27 cellular contexts compared by ENCODE assay signal in the genomic region with DNA sequence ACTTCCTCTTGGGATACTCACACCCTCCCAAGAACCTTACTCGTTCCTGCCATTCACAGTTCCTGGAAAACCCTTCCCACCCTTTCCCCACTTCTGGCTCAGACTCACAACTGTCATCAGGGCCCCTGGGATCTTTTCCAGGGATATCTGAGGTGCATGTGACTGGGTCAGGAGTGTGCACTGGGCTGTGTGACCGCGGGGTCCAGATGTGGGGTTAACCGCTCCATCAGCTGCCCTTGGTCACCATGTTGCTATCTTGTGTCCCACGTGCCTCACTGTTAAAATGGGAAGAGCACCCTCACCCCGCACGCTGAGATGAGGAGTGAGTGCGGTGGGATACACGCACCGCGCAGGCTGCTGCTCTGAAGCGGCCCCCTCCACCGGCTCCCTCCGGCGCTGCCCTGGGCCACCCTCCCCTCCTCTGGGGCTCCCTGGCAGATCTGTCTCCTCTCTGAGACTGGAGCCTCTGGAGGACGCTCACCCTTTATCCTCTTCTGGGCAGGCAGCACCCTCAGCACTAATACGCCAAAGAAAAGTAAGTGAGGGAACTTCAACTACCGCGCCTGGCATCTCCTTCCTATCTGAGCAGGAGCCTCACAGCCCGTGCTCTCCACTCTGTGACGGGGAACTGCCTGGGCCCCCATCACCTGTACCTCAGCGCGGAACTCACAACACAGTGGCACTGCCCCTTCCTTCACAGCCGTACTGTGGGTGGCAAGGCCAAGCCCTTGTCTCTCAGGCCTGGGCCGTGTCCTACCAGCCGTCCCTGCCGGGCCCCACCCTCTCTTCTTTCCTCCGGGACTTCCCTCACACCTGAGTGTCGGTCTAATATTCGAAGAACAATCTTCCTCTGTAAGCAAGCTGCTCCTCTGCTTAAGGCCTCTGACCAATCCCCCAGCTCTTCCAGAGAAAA. TPM values are rescaled to one million over a fixed set of nuclear protein-coding genes. Genes with fewer than 3 reads are reported as not detected.
DNase-seq lines count a peak whose midpoint lies in the region; ATAC-seq and TF ChIP-seq lines count a peak whose summit lies in the region.
"Had no signal": no experiment of that assay in that cellular context is flagged by ENCODE, and none has a peak within 500 bp of the region (broad histone marks: within the 10 kb centered on the region; RNA-seq: fewer than 3 reads in every experiment).

No MANE protein-coding gene starts in this region.

- no peaks in the 10 kb centered on the region for H3K27me3 Mint-ChIP-seq in WTC11 (ENCODE audit: low read depth)
- H3K27me3 Mint-ChIP-seq in endodermal cell (ENCODE audit: insufficient read depth): peaks cover 46% of the 10 kb centered on the region
- H3K27me3 Mint-ChIP-seq: activated CD4-positive, alpha-beta memory T cell treated with anti-CD3 and anti-CD28 coated beads, Interleukin-2, amount 10 ng/mL, durations not matched to agents 7 days and 5 days had no signal

- H3K4me1 Mint-ChIP-seq in WTC11 (peaks cover 40% of the 10 kb centered on the region), endodermal cell (peaks cover 23% of the 10 kb centered on the region)
- H3K4me1 Mint-ChIP-seq: activated CD4-positive, alpha-beta memory T cell treated with anti-CD3 and anti-CD28 coated beads, Interleukin-2, amount 10 ng/mL, durations not matched to agents 7 days and 5 days; IgD-negative memory B cell; naive B cell had no signal

- TF ChIP-seq POLR2A in body of pancreas (IDR thresholded peaks at IDR 0.05): no peak

- H3K36me3 Mint-ChIP-seq in WTC11 (no peaks in the 10 kb centered on the region), endodermal cell (ENCODE audit: low read depth) (no peaks in the 10 kb centered on the region)
- H3K36me3 Mint-ChIP-seq: brain; CD8-positive, alpha-beta T cell; IgD-negative memory B cell; mesothelial cell of epicardium; naive B cell had no signal

- intact Hi-C loops in right cardiac atrium (cut with DNase I) (no loop called here), body of pancreas (cut with DNase I) (no loop called here)

- CTCF ChIA-PET in WTC11 (lab: Charles Lee): interaction anchor here (0.9 to 1.6 kb wide), 4 partner anchors 21 to 138 kb away, joined by 3 to 5 read pairs (median 4); no protein-coding TSS in a partner anchor

- ATAC-seq in WTC11 (no peak), right cardiac atrium (peak; percentile 21 to 27), body of pancreas (no peak)
- ATAC-seq: CD8-positive, alpha-beta T cell; GM12878 had no signal

- H3K9me3 ChIP-seq in endodermal cell (ENCODE audit: control insufficient read depth, low read length): no peaks in the 10 kb centered on the region
- H3K9me3 ChIP-seq in right cardiac atrium (ENCODE audit: control insufficient read depth, low read length): no peaks in the 10 kb centered on the region
- H3K9me3 ChIP-seq in body of pancreas: no peaks in the 10 kb centered on the region
- H3K9me3 ChIP-seq: BE2C had no signal

- H3K4me3 ChIP-seq in endodermal cell (ENCODE audit: low read length) (no peak overlapping the region), right cardiac atrium (ENCODE audit: low read length) (no peak overlapping the region), body of pancreas (no peak overlapping the region)
- H3K4me3 ChIP-seq: GM12878 had no signal

- no peak for TF ChIP-seq CTCF in WTC11 (IDR thresholded peaks at IDR 0.05)
- no peak for TF ChIP-seq CTCF in endodermal cell (conservative IDR thresholded peaks at IDR 0.05)
- no peak for TF ChIP-seq CTCF in body of pancreas (IDR thresholded peaks at IDR 0.05)

- no peaks in the 10 kb centered on the region for H3K36me3 ChIP-seq in endodermal cell (ENCODE audit: control insufficient read depth, insufficient read depth, low read length)
- H3K36me3 ChIP-seq in body of pancreas (replicated peaks in 1 of 2; ENCODE audit: insufficient read depth in 1 of 2, low read depth in 2 of 2): no peaks in the 10 kb centered on the region
- H3K36me3 ChIP-seq: BE2C had no signal

- 94 to 95% methylated on average over 23 to 30 of the region's 30 CpGs for WGBS in endodermal cell (ENCODE audit: insufficient coverage in 1 of 2, insufficient read length in 1 of 2), 2 experiments
- 82% methylated on average over 30 of the region's 30 CpGs for WGBS in right cardiac atrium
- 93 to 95% methylated on average over 21 to 30 of the region's 30 CpGs for WGBS in body of pancreas, 2 donors

- POLR2A ChIA-PET in WTC11 (lab: Charles Lee): no interaction called here

- no peaks in the 10 kb centered on the region for H3K4me1 ChIP-seq in endodermal cell (ENCODE audit: control insufficient read depth, insufficient read depth, low read length)
- H3K4me1 ChIP-seq in right cardiac atrium (ENCODE audit: control insufficient read depth, insufficient read depth, low read length): no peaks in the 10 kb centered on the region
- H3K4me1 ChIP-seq in body of pancreas: peaks cover 2% of the 10 kb centered on the region
- H3K4me1 ChIP-seq: BE2C had no signal

- H3K4me3 Mint-ChIP-seq in WTC11: no peak overlapping the region
- H3K4me3 Mint-ChIP-seq in endodermal cell: no peak overlapping the region
- H3K4me3 Mint-ChIP-seq: activated CD4-positive, alpha-beta memory T cell treated with anti-CD3 and anti-CD28 coated beads, Interleukin-2, amount 10 ng/mL, durations not matched to agents 7 days and 5 days; brain; CD8-positive, alpha-beta T cell; IgD-negative memory B cell; mesothelial cell of epicardium; naive B cell; T-helper 2 cell treated with Interferon-gamma antibody and Interleukin-4, amounts not matched to agents 5 μg/mL and 100 μg/mL, for 36 hours had no signal

- DNase-seq in WTC11 (ENCODE audit: low spot score): no peak
- DNase-seq in endodermal cell: peak; percentile 42
- DNase-seq in right cardiac atrium: no peak
- no peak for DNase-seq in body of pancreas
- DNase-seq in COLO668 (lab: John Stamatoyannopoulos, UW; ENCODE audit: unreplicated experiment): no peak
- DNase-seq in COLO829 (ENCODE audit: low spot score): no peak
- DNase-seq: activated CD4-positive, alpha-beta memory T cell treated with anti-CD3 and anti-CD28 coated beads, Interleukin-2, amount 10 ng/mL, durations not matched to agents 7 days and 5 days; activated CD8-positive, alpha-beta memory T cell treated with anti-CD3 and anti-CD28 coated beads, Interleukin-2, amount 50 U/mL, for 4 hours; activated naive CD4-positive, alpha-beta T cell; BE2C; CD8-positive, alpha-beta T cell; DMS153; naive B cell; NCI-H1436 treated with DMSO at 0.1 percent for 48 hours; NCI-H2081 treated with DMSO at 0.1 percent for 48 hours; NCI-H2227 treated with DMSO at 0.1 percent for 48 hours; NCI-H526 treated with DMSO at 0.1 percent for 48 hours; nucleus accumbens; stimulated activated naive CD4-positive, alpha-beta T cell had no signal

- H3K9ac ChIP-seq in endodermal cell (ENCODE audit: extremely low read depth, low read length, poor library complexity, severe bottlenecking): no peak overlapping the region

- H3K9me3 Mint-ChIP-seq in WTC11: no peaks in the 10 kb centered on the region
- no peaks in the 10 kb centered on the region for H3K9me3 Mint-ChIP-seq in endodermal cell
- H3K9me3 Mint-ChIP-seq: activated CD4-positive, alpha-beta memory T cell treated with anti-CD3 and anti-CD28 coated beads, Interleukin-2, amount 10 ng/mL, durations not matched to agents 7 days and 5 days; CD8-positive, alpha-beta T cell; mesothelial cell of epicardium; T-helper 2 cell treated with Interferon-gamma antibody and Interleukin-4, amounts not matched to agents 5 μg/mL and 100 μg/mL, for 36 hours had no signal

- no peaks in the 10 kb centered on the region for H3K27me3 ChIP-seq in endodermal cell (ENCODE audit: control insufficient read depth, insufficient read depth, low read length, poor library complexity, severe bottlenecking)
- no peaks in the 10 kb centered on the region for H3K27me3 ChIP-seq in right cardiac atrium (ENCODE audit: control insufficient read depth, insufficient read depth)
- no peaks in the 10 kb centered on the region for H3K27me3 ChIP-seq in body of pancreas

- no peak overlapping the region for H3K27ac ChIP-seq in endodermal cell (ENCODE audit: low read depth, low read length)
- peak overlapping the region; percentile 63 for H3K27ac ChIP-seq in right cardiac atrium (ENCODE audit: low read length)
- peak overlapping the region; percentile 99 for H3K27ac ChIP-seq in temporal lobe (ENCODE audit: low read depth, low read length)
- H3K27ac ChIP-seq in body of pancreas: no peak overlapping the region

- H3K27ac Mint-ChIP-seq in WTC11 (peak overlapping the region; percentile 46), endodermal cell (no peak overlapping the region)
- H3K27ac Mint-ChIP-seq: activated CD4-positive, alpha-beta memory T cell treated with anti-CD3 and anti-CD28 coated beads, Interleukin-2, amount 10 ng/mL, durations not matched to agents 7 days and 5 days; CD8-positive, alpha-beta T cell; IgD-negative memory B cell; mesothelial cell of epicardium; naive B cell; T-helper 2 cell treated with Interferon-gamma antibody and Interleukin-4, amounts not matched to agents 5 μg/mL and 100 μg/mL, for 36 hours had no signal

TF ChIP-seq in WTC11, 78 proteins besides CTCF, POLR2A, EP300 and RAD21 (continues in another document):
- TF ChIP-seq, protein P1, sequence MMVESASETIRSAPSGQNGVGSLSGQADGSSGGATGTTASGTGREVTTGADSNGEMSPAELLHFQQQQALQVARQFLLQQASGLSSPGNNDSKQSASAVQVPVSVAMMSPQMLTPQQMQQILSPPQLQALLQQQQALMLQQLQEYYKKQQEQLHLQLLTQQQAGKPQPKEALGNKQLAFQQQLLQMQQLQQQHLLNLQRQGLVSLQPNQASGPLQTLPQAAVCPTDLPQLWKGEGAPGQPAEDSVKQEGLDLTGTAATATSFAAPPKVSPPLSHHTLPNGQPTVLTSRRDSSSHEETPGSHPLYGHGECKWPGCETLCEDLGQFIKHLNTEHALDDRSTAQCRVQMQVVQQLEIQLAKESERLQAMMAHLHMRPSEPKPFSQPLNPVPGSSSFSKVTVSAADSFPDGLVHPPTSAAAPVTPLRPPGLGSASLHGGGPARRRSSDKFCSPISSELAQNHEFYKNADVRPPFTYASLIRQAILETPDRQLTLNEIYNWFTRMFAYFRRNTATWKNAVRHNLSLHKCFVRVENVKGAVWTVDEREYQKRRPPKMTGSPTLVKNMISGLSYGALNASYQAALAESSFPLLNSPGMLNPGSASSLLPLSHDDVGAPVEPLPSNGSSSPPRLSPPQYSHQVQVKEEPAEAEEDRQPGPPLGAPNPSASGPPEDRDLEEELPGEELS (CRISPR knock-in tag; IDR thresholded peaks at IDR 0.05): no peak
- TF ChIP-seq RORB (CRISPR knock-in tag; IDR thresholded peaks at IDR 0.05) (no peak), OVOL2 (CRISPR knock-in tag; IDR thresholded peaks at IDR 0.05; ENCODE audit: borderline replicate concordance) (no peak)

RNA-seq across cellular contexts. Expression of a gene that starts 15.6 kb away (rescaled TPM):
- 36.5 to 49.8 TPM (median 48.1 TPM) in 3 replicates for total RNA-seq in WTC11 (2021)
- 10 to 100 TPM; 27.5 to 28.3 TPM for total RNA-seq in endodermal cell
- 4.2 TPM for polyA plus RNA-seq in endodermal cell (2013, experiment 1 of 2)
- polyA plus RNA-seq in endodermal cell (2013, experiment 2 of 2): 3.6 TPM
- 10 to 100 TPM; 45.9 to 56.5 (median 54.7) TPM for total RNA-seq in right cardiac atrium
- 27.0 TPM for polyA plus RNA-seq in right cardiac atrium
- 9.8 TPM for total RNA-seq in temporal lobe
- 10 to 100 TPM; 22.3 to 25.4 TPM for total RNA-seq in body of pancreas
- total RNA-seq: activated CD4-positive, alpha-beta memory T cell treated with anti-CD3 and anti-CD28 coated beads, Interleukin-2, amount 10 ng/mL, durations not matched to agents 7 days and 5 days; pulmonary artery endothelial cell had no signal
- polyA plus RNA-seq: endothelial cell of umbilical vein, GM12878, IgD-negative memory B cell had no signal

Comparison
In these comparisons a context has a peak if more than half of its experiments do, and no peak if none do; other contexts are left out.
1. ATAC-seq: peak in right cardiac atrium (2 of 2); none in WTC11 (single experiment) and body of pancreas (single experiment).
2. H3K27ac ChIP-seq: peak in right cardiac atrium (single experiment) and temporal lobe (single experiment); none in endodermal cell (single experiment) and body of pancreas (0 of 4).